In the genomic region with DNA sequence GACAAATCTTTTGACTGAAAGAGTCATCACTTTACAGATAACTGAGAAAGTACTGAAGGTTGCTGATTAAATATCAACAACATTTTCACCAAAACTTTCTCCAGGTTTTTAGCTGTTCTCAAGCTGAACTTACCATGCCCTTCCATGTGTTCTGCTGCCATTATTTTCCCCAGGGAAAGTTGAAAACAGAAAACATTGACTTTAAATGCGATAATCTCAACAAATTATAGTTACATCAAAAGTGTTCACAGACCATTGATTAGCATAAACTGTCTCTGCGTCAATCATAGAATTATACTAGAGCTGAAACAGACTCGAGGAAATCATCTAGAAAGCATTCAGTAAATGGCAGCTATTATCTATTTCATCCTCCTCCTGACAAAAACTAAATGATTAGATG, we compare ENCODE assay signal across 24 cellular contexts. TPM values are rescaled to one million over a fixed set of nuclear protein-coding genes. Genes with fewer than 3 reads are reported as not detected.
DNase-seq lines count a peak whose midpoint lies in the region; ATAC-seq and TF ChIP-seq lines count a peak whose summit lies in the region.
"Had no signal": no experiment of that assay in that cellular context is flagged by ENCODE, and none has a peak within 500 bp of the region (broad histone marks: within the 10 kb centered on the region; RNA-seq: fewer than 3 reads in every experiment).

No MANE protein-coding gene starts in this region.

- H3K27ac Mint-ChIP-seq in activated naive CD8-positive, alpha-beta T cell = peak overlapping the region; percentile 10
- H3K27ac Mint-ChIP-seq in activated naive CD8-positive, alpha-beta T cell treated with anti-CD3 and anti-CD28 coated beads, Interleukin-2, amount 50 U/mL, for 24 hours = no peak overlapping the region
- H3K27ac Mint-ChIP-seq: B cell; CD4-positive, alpha-beta T cell; CD8-positive, alpha-beta T cell had no signal

- POLR2A ChIA-PET in HEK293 (lab: Yijun Ruan, JAX) = interaction anchor here (1.4 kb wide), 1 partner anchor 51 kb away, joined by 4 read pairs; a partner anchor contains a TSS

- TF ChIP-seq RAD21 in neural cell (conservative IDR thresholded peaks at IDR 0.05) = no peak

- H3K4me1 Mint-ChIP-seq in activated naive CD8-positive, alpha-beta T cell (ENCODE audit: low read depth) = no peaks in the 10 kb centered on the region
- H3K4me1 Mint-ChIP-seq in activated naive CD8-positive, alpha-beta T cell treated with anti-CD3 and anti-CD28 coated beads, Interleukin-2, amount 50 U/mL, for 24 hours = no peaks in the 10 kb centered on the region
- H3K4me1 Mint-ChIP-seq: B cell had no signal

- peaks cover 14 to 70% of the 10 kb centered on the region in 2 experiments for H3K36me3 ChIP-seq in HEK293 (ENCODE audit: control insufficient read depth in 2 of 2, insufficient read depth in 1 of 2, low read length in 2 of 2)
- H3K36me3 ChIP-seq in neural cell (ENCODE audit: insufficient read depth, low read length) = peaks cover 8% of the 10 kb centered on the region

- H2AFZ ChIP-seq in neural cell (ENCODE audit: low read depth, low read length) = no peak overlapping the region

- no peak overlapping the region for H3K4me3 ChIP-seq in HEK293 (ENCODE audit: low read depth, low read length)
- no peak overlapping the region for H3K4me3 ChIP-seq in neural cell (ENCODE audit: low read length)
- H3K4me3 ChIP-seq: A549; BLaER1 treated with 17β-estradiol and CSF1 and Interleukin-3, amounts not matched to agents 10 nM and 100 nM; GM12878 had no signal

- H3K4me1 ChIP-seq in HEK293 (ENCODE audit: control insufficient read depth, insufficient read depth, low read length) = no peaks in the 10 kb centered on the region
- H3K4me1 ChIP-seq: A549; BLaER1 treated with 17β-estradiol and CSF1 and Interleukin-3, amounts not matched to agents 10 nM and 100 nM; Caco-2 had no signal

- no peaks in the 10 kb centered on the region for H3K79me2 ChIP-seq in neural cell (replicated peaks; ENCODE audit: insufficient read depth, low read length)

- no peaks in the 10 kb centered on the region for H3K27me3 ChIP-seq in neural cell (ENCODE audit: insufficient read depth, low read depth, low read length)
- H3K27me3 ChIP-seq: BLaER1 treated with 17β-estradiol and CSF1 and Interleukin-3, amounts not matched to agents 10 nM and 100 nM had no signal

- no peak for DNase-seq in activated naive CD8-positive, alpha-beta T cell treated with anti-CD3 and anti-CD28 coated beads, Interleukin-2, amount 50 U/mL, for 24 hours
- no peak for DNase-seq in GM19240 (ENCODE audit: insufficient read length, low spot score)
- no peak for DNase-seq in effector CD8-positive, alpha-beta T cell (lab: John Stamatoyannopoulos, UW)
- DNase-seq: AML-193; Caco-2; Calu3; CD4-positive, alpha-beta T cell; CD8-positive, alpha-beta T cell; DMS 273 treated with DMSO at 0.1 percent for 48 hours; DMS153; DMS53; DMS79; DND-41; EL; GDM1 had no signal

- H3K9me2 ChIP-seq in neural cell (ENCODE audit: insufficient read depth, low read length) = no peaks in the 10 kb centered on the region

- H3K36me3 Mint-ChIP-seq in activated naive CD8-positive, alpha-beta T cell = peaks cover 24% of the 10 kb centered on the region
- H3K36me3 Mint-ChIP-seq in activated naive CD8-positive, alpha-beta T cell treated with anti-CD3 and anti-CD28 coated beads, Interleukin-2, amount 50 U/mL, for 24 hours (ENCODE audit: low read depth) = peaks cover 47% of the 10 kb centered on the region

- H3K27me3 Mint-ChIP-seq in activated naive CD8-positive, alpha-beta T cell = no peaks in the 10 kb centered on the region
- no peaks in the 10 kb centered on the region for H3K27me3 Mint-ChIP-seq in activated naive CD8-positive, alpha-beta T cell treated with anti-CD3 and anti-CD28 coated beads, Interleukin-2, amount 50 U/mL, for 24 hours
- H3K27me3 Mint-ChIP-seq: B cell; CD4-positive, alpha-beta T cell had no signal

- TF ChIP-seq EP300 in neural cell (conservative IDR thresholded peaks at IDR 0.05; ENCODE audit: poor library complexity, severe bottlenecking) = peak; percentile 64

- no peak overlapping the region for H3K9ac ChIP-seq in neural cell (ENCODE audit: low read length)
- H3K9ac ChIP-seq: BLaER1 treated with 17β-estradiol and CSF1 and Interleukin-3, amounts not matched to agents 10 nM and 100 nM had no signal

- no peaks in the 10 kb centered on the region for H3K9me3 Mint-ChIP-seq in activated naive CD8-positive, alpha-beta T cell (ENCODE audit: low read depth)
- H3K9me3 Mint-ChIP-seq in activated naive CD8-positive, alpha-beta T cell treated with anti-CD3 and anti-CD28 coated beads, Interleukin-2, amount 50 U/mL, for 24 hours = no peaks in the 10 kb centered on the region
- H3K9me3 Mint-ChIP-seq: CD4-positive, alpha-beta T cell; CD8-positive, alpha-beta T cell had no signal

- H3K4me2 ChIP-seq in neural cell (ENCODE audit: low read length) = no peak overlapping the region
- H3K4me2 ChIP-seq: A549; BLaER1 treated with 17β-estradiol and CSF1 and Interleukin-3, amounts not matched to agents 10 nM and 100 nM had no signal

- no peak overlapping the region for H3K4me3 Mint-ChIP-seq in activated naive CD8-positive, alpha-beta T cell
- no peak overlapping the region for H3K4me3 Mint-ChIP-seq in activated naive CD8-positive, alpha-beta T cell treated with anti-CD3 and anti-CD28 coated beads, Interleukin-2, amount 50 U/mL, for 24 hours
- H3K4me3 Mint-ChIP-seq: B cell; CD4-positive, alpha-beta T cell; CD8-positive, alpha-beta T cell had no signal

- ATAC-seq in activated naive CD8-positive, alpha-beta T cell treated with anti-CD3 and anti-CD28 coated beads, Interleukin-2, amount 50 U/mL, for 24 hours = no peak
- ATAC-seq: A549; CD8-positive, alpha-beta T cell; GM12878 had no signal

- TF ChIP-seq CTCF in HEK293 (tag by site-specific recombination; IDR thresholded peaks at IDR 0.05) (no peak), neural cell (IDR thresholded peaks at IDR 0.05; ENCODE audit: poor library complexity, severe bottlenecking) (no peak)

- no peaks in the 10 kb centered on the region for H4K20me1 ChIP-seq in neural cell (ENCODE audit: insufficient read depth)

- CTCF ChIA-PET in HEK293 (lab: Yijun Ruan, JAX) = interaction anchor here (0.7 to 1.5 kb wide), 3 partner anchors 65 to 1657 kb away, joined by 3 to 4 read pairs (median 3); no protein-coding TSS in a partner anchor

- H3F3A ChIP-seq in neural cell (ENCODE audit: insufficient read depth, low read length, poor library complexity, severe bottlenecking) = peaks cover 8% of the 10 kb centered on the region

- H3K27ac ChIP-seq in HEK293 (ENCODE audit: extremely low read depth, low read depth, low read length) = no peak overlapping the region
- H3K27ac ChIP-seq in neural cell (ENCODE audit: low read length) = no peak overlapping the region
- H3K27ac ChIP-seq: 22Rv1; A549; BLaER1 treated with 17β-estradiol and CSF1 and Interleukin-3, amounts not matched to agents 10 nM and 100 nM; C4-2B had no signal

- H3K9me3 ChIP-seq in HEK293 (ENCODE audit: control insufficient read depth, insufficient read depth, low read depth, low read length) (no peaks in the 10 kb centered on the region), neural cell (ENCODE audit: low read length) (no peaks in the 10 kb centered on the region)
- H3K9me3 ChIP-seq: A549, Caco-2 had no signal

TF ChIP-seq in HEK293, 187 proteins besides CTCF, POLR2A, EP300 and RAD21:
- TF ChIP-seq ZNF510 (tag by site-specific recombination; IDR thresholded peaks at IDR 0.05; ENCODE audit: insufficient replicate concordance) (no peak), ZSCAN30 (tag by site-specific recombination; IDR thresholded peaks at IDR 0.05) (no peak), PRDM1 (tag by site-specific recombination; IDR thresholded peaks at IDR 0.05) (peak; percentile 58; the same call in 1 of the 2 replicates), ZNF266 (tag by site-specific recombination; IDR thresholded peaks at IDR 0.05; ENCODE audit: low read depth) (no peak), ZNF324 (tag by site-specific recombination; IDR thresholded peaks at IDR 0.05) (no peak), SALL2 (tag by site-specific recombination; IDR thresholded peaks at IDR 0.05; ENCODE audit: borderline replicate concordance) (no peak)

TF ChIP-seq in neural cell, 6 proteins besides CTCF, POLR2A, EP300 and RAD21:
- TF ChIP-seq, protein P1, sequence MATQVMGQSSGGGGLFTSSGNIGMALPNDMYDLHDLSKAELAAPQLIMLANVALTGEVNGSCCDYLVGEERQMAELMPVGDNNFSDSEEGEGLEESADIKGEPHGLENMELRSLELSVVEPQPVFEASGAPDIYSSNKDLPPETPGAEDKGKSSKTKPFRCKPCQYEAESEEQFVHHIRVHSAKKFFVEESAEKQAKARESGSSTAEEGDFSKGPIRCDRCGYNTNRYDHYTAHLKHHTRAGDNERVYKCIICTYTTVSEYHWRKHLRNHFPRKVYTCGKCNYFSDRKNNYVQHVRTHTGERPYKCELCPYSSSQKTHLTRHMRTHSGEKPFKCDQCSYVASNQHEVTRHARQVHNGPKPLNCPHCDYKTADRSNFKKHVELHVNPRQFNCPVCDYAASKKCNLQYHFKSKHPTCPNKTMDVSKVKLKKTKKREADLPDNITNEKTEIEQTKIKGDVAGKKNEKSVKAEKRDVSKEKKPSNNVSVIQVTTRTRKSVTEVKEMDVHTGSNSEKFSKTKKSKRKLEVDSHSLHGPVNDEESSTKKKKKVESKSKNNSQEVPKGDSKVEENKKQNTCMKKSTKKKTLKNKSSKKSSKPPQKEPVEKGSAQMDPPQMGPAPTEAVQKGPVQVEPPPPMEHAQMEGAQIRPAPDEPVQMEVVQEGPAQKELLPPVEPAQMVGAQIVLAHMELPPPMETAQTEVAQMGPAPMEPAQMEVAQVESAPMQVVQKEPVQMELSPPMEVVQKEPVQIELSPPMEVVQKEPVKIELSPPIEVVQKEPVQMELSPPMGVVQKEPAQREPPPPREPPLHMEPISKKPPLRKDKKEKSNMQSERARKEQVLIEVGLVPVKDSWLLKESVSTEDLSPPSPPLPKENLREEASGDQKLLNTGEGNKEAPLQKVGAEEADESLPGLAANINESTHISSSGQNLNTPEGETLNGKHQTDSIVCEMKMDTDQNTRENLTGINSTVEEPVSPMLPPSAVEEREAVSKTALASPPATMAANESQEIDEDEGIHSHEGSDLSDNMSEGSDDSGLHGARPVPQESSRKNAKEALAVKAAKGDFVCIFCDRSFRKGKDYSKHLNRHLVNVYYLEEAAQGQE (IDR thresholded peaks at IDR 0.05; ENCODE audit: borderline replicate concordance) = no peak
- peak; percentile 61 for TF ChIP-seq POLR2AphosphoS5 (IDR thresholded peaks at IDR 0.05)

RNA-seq across cellular contexts. Expression of a gene that starts 51.4 kb away (rescaled TPM):
- polyA plus RNA-seq in neural cell = 57.8 and 60.2 TPM in 2 replicates
- 103 and 108 TPM in 2 replicates for polyA minus RNA-seq in neural cell
